37 cellular contexts compared by ENCODE assay signal in the genomic region with DNA sequence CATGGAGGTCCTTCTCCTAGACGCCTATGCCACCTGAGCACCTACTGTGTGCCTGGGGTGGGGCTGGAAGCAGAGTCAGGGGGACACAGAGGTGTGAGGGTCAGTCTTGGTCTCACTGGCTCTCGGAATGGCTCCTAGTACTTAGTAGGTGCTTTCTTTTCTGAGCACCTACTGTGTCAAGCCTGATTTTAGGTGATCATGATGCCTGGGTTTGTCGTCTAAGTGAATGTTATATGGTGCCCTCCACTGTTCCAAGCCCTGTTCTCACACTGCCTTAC. TPM values are rescaled to one million over a fixed set of nuclear protein-coding genes. Genes with fewer than 3 reads are reported as not detected.
"Had no signal": no experiment of that assay in that cellular context is flagged by ENCODE, and none has a peak within 500 bp of the region (broad histone marks: within the 10 kb centered on the region; RNA-seq: fewer than 3 reads in every experiment).

No MANE protein-coding gene starts in this region.

- DNase-seq: Karpas-422, Kasumi-1, MG63, MM.1S, MV-4-11, NCI-H1048, NCI-H1092, NCI-H1092 treated with DMSO at 0.1 percent for 48 hours, NCI-H1105, NCI-H1105 treated with DMSO at 0.1 percent for 48 hours, NCI-H1417, NCI-H1417 treated with DMSO at 0.1 percent for 48 hours, NCI-H1436, NCI-H1436 treated with DMSO at 0.1 percent for 48 hours, NCI-H146, NCI-H1694, NCI-H1694 treated with DMSO at 0.1 percent for 48 hours, NCI-H187, NCI-H187 treated with DMSO at 0.1 percent for 48 hours, NCI-H1930, NCI-H2029, NCI-H2029 treated with DMSO at 0.1 percent for 48 hours, NCI-H2081, NCI-H2081 treated with DMSO at 0.1 percent for 48 hours, NCI-H2107, NCI-H2171, NCI-H2171 treated with DMSO at 0.1 percent for 48 hours, NCI-H2227 treated with DMSO at 0.1 percent for 48 hours, NCI-H226, NCI-H345, NCI-H446, NCI-H446 treated with DMSO at 0.1 percent for 48 hours, NCI-H510A had no signal

- H3K9me3 ChIP-seq: MG63 had no signal

- H3K36me3 ChIP-seq: MG63 had no signal

- H3K9ac ChIP-seq: KMS-11 had no signal

- H3K4me2 ChIP-seq: KMS-11 had no signal

- H3K27ac ChIP-seq: KMS-11 had no signal

- H3K4me3 ChIP-seq: MG63 had no signal

RNA-seq across cellular contexts. Expression of gene MYH14, which starts 20.0 kb away (rescaled TPM):
- total RNA-seq: LHCN-M2, M059J, MCF 10A had no signal
